ENCODE assay signal across 10 cellular contexts in the genomic region with DNA sequence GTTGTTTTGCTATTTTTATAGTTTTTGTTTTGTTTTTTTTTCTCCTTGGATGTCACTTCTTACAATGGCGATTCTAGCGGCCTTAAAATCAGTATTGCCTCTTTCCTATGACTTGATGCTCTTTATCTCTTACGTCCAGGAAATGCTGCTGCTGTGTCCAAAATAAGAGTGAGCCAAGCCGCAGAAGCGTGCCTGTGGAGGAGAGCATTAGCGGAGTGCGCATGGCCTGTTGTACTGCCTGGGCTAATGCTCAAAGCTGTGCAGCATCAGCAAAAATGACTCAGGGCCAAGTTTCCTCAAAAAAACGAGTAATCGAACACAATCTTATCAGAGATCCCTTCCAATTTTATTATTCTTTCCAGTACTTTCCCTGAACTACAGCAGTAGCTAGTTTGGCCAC. TPM values are rescaled to one million over a fixed set of nuclear protein-coding genes. Genes with fewer than 3 reads are reported as not detected.
"Had no signal": no experiment of that assay in that cellular context is flagged by ENCODE, and none has a peak within 500 bp of the region (broad histone marks: within the 10 kb centered on the region; RNA-seq: fewer than 3 reads in every experiment).

No MANE protein-coding gene starts in this region.

- H3K4me3 Mint-ChIP-seq: GM23338, H9 had no signal

- ATAC-seq: GM23338, K562 had no signal

- H3K4me3 ChIP-seq: GM23338, K562 had no signal

- DNase-seq: H9, HCEC 1CT, IMR-90, KG1 had no signal

- H3K27ac ChIP-seq: HL-60 had no signal

- H2AFZ ChIP-seq: GM23338 had no signal

- FAIRE-seq: H1, H54, K562 had no signal

- H3K4me2 ChIP-seq: GM23338 had no signal

- H3K9me3 Mint-ChIP-seq: GM23338, H9 had no signal

- H3K27ac Mint-ChIP-seq: GM23338 had no signal

RNA-seq across cellular contexts. Expression of a gene that starts 18.5 kb away (rescaled TPM):
- total RNA-seq: HT1080, IMR-90, K562 had no signal
- polyA plus RNA-seq: IMR-90, K562 had no signal
